ENCODE assay signal across 22 cellular contexts in the genomic region with DNA sequence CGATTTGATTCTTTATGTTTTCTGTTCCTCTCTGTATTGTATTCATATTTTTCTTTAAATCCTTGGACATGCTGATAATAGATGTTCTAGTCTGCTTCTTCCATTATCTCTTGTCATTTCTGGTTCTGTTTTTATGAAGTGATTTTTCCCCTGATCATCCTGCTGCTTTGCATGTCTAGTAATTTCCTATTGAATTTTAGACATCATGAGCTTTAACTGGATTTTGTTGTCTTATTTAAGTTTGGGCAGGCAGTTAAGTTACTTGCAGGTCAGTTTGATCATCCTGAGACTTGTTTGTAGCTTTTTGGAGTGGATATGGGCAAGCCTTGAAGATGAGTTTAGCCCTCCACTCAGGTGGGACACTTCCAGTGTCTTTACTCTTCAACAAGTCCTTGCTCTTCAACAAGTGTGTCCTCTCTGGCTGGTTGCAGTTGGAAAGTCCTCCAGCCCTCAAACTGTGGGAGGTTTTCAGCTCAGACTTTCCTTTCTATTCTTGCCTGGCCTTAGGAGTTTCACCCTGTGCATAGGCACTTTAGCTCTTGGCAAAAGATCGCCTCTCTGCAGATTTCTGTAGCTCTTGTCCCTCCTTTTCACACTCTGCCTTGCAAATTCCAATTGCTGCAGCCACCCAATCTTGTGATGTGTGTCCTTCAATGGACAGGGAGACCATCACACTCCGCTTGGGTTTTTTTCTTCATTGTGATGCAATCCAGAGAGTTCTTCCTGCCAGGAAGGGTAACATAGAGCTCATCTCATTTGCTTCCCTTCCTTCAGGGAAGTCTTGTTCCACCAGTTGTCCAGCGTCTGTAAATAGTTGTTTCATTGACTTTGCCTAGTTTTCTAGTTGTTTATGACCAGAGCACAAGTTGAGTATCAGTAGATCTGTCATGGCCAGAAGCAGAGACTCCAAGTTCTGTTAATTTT.
"Had no signal": no experiment of that assay in that cellular context is flagged by ENCODE, and none has a peak within 500 bp of the region (broad histone marks: within the 10 kb centered on the region; RNA-seq: fewer than 3 reads in every experiment).

No MANE protein-coding gene starts in this region.

- H3K27me3 ChIP-seq: brain microvascular endothelial cell, gastrocnemius medialis, heart left ventricle, spleen had no signal

- H3K4me1 ChIP-seq: lower lobe of right lung had no signal

- ATAC-seq: activated CD8-positive, alpha-beta memory T cell treated with anti-CD3 and anti-CD28 coated beads, Interleukin-2, amount 10 ng/mL, durations not matched to agents 7 days and 5 days; activated T-cell treated with anti-CD3 and anti-CD28 coated beads, Interleukin-2, amount 50 U/mL, for 4 hours; heart left ventricle; lower lobe of right lung; sciatic nerve; stimulated activated naive CD8-positive, alpha-beta T cell treated with anti-CD3 and anti-CD28 coated beads, Interleukin-15, amount 100 ng/mL, for 72 hours had no signal

- H3K9me3 ChIP-seq: gastrocnemius medialis, thoracic aorta had no signal

- H3K27ac ChIP-seq: brain microvascular endothelial cell, gastrocnemius medialis, heart left ventricle, lower lobe of right lung, spleen, thoracic aorta had no signal

- H3K4me3 Mint-ChIP-seq: activated CD8-positive, alpha-beta memory T cell treated with anti-CD3 and anti-CD28 coated beads, Interleukin-2, amount 10 ng/mL, durations not matched to agents 7 days and 5 days; activated naive CD8-positive, alpha-beta T cell treated with anti-CD3 and anti-CD28 coated beads for 36 hours; activated T-cell treated with anti-CD3 and anti-CD28 coated beads, Interleukin-2, amount 50 U/mL, for 4 hours; immature natural killer cell; mesothelial cell of epicardium; stimulated activated naive CD8-positive, alpha-beta T cell treated with anti-CD3 and anti-CD28 coated beads, Interleukin-15, amount 100 ng/mL, for 72 hours had no signal

- H3K36me3 ChIP-seq: brain microvascular endothelial cell, gastrocnemius medialis, lower lobe of right lung, thoracic aorta had no signal

- DNase-seq: activated CD4-positive, alpha-beta T cell treated with anti-CD3 and anti-CD28 coated beads for 1 hour; activated CD4-positive, alpha-beta T cell treated with anti-CD3 and anti-CD28 coated beads, Interleukin-2, amount 50 U/mL, for 48 hours; activated CD8-positive, alpha-beta memory T cell treated with anti-CD3 and anti-CD28 coated beads, Interleukin-2, amount 10 ng/mL, durations not matched to agents 7 days and 5 days; activated gamma-delta T cell; activated naive CD8-positive, alpha-beta T cell treated with anti-CD3 and anti-CD28 coated beads for 36 hours; activated T-cell treated with anti-CD3 and anti-CD28 coated beads, Interleukin-2, amount 50 U/mL, for 4 hours; anterior cingulate cortex; brain microvascular endothelial cell; cortex of kidney; effector CD4-positive, alpha-beta T cell; gastrocnemius medialis; heart left ventricle; immature natural killer cell; lower lobe of right lung; spleen; stimulated activated CD4-positive, alpha-beta T cell treated with anti-CD3 and anti-CD28 coated beads, Interleukin-1b, Interleukin-23, amount 100 ng/mL, for 48 hours; stimulated activated naive CD8-positive, alpha-beta T cell treated with anti-CD3 and anti-CD28 coated beads, Interleukin-15, amount 100 ng/mL, for 72 hours; T-helper 1 cell; T1000 had no signal

- H3K27me3 Mint-ChIP-seq: activated CD8-positive, alpha-beta memory T cell treated with anti-CD3 and anti-CD28 coated beads, Interleukin-2, amount 10 ng/mL, durations not matched to agents 7 days and 5 days; activated naive CD8-positive, alpha-beta T cell treated with anti-CD3 and anti-CD28 coated beads for 36 hours; stimulated activated naive CD8-positive, alpha-beta T cell treated with anti-CD3 and anti-CD28 coated beads, Interleukin-15, amount 100 ng/mL, for 72 hours had no signal

- H3K27ac Mint-ChIP-seq: activated CD8-positive, alpha-beta memory T cell treated with anti-CD3 and anti-CD28 coated beads, Interleukin-2, amount 10 ng/mL, durations not matched to agents 7 days and 5 days; activated naive CD8-positive, alpha-beta T cell treated with anti-CD3 and anti-CD28 coated beads for 36 hours; immature natural killer cell; mesothelial cell of epicardium; stimulated activated naive CD8-positive, alpha-beta T cell treated with anti-CD3 and anti-CD28 coated beads, Interleukin-15, amount 100 ng/mL, for 72 hours had no signal

- H3K4me3 ChIP-seq: gastrocnemius medialis, heart left ventricle, lower lobe of right lung, spleen, thoracic aorta had no signal

- H3K4me1 Mint-ChIP-seq: activated CD8-positive, alpha-beta memory T cell treated with anti-CD3 and anti-CD28 coated beads, Interleukin-2, amount 10 ng/mL, durations not matched to agents 7 days and 5 days; activated naive CD8-positive, alpha-beta T cell treated with anti-CD3 and anti-CD28 coated beads for 36 hours; stimulated activated naive CD8-positive, alpha-beta T cell treated with anti-CD3 and anti-CD28 coated beads, Interleukin-15, amount 100 ng/mL, for 72 hours had no signal
